In the genomic region with DNA sequence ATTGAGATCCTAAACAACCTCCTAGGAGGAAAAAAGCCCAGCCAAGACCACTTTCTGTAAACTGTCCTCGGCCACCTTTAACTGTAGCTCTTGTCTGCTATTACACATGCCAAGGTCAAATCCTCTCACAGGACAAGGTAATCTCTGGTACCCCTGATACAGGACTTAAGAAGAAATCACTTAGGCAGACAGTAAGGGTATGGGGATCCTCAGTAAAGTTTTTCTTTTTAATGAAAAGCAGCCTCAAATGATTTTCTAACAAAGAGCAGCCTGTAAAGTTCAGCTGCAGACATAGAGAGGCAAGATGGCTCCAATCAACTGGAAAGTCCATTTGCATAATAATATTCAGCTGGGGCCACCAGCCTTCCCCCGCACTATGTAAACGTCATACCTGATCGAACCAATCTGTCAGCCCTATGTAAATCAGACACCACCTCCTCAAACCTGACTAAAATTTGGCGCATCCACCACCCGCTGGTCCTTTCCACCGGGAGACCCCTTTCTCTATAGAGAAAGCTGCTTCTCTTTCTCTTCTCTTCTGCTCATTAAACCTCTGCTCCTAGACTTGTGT, we compare ENCODE assay signal across 22 cellular contexts.
DNase-seq lines count a peak whose midpoint lies in the region; ATAC-seq and TF ChIP-seq lines count a peak whose summit lies in the region.
"Had no signal": no experiment of that assay in that cellular context is flagged by ENCODE, and none has a peak within 500 bp of the region (broad histone marks: within the 10 kb centered on the region; RNA-seq: fewer than 3 reads in every experiment).

No MANE protein-coding gene starts in this region.

- peak overlapping the region; percentile 99 for H3K4me2 ChIP-seq in OCI-LY3 (ENCODE audit: low read length)
- H3K4me2 ChIP-seq in parathyroid adenoma (ENCODE audit: low read length) = no peak overlapping the region
- H3K4me2 ChIP-seq: BLaER1 had no signal

- H3K9ac ChIP-seq in OCI-LY3 (ENCODE audit: low read length) (peak overlapping the region; percentile 74), parathyroid adenoma (no peak overlapping the region)
- H3K9ac ChIP-seq: BLaER1 had no signal

- H3K4me1 ChIP-seq in OCI-LY3 (ENCODE audit: low read length) (peaks cover 50% of the 10 kb centered on the region), parathyroid adenoma (peaks cover 5% of the 10 kb centered on the region)
- H3K4me1 ChIP-seq: BLaER1, esophagus muscularis mucosa had no signal

- TF ChIP-seq CTCF in OCI-LY3 (IDR thresholded peaks at IDR 0.05; ENCODE audit: low read depth, low read length) = no peak
- no peak for TF ChIP-seq CTCF in parathyroid adenoma (IDR thresholded peaks at IDR 0.05)

- H3K36me3 ChIP-seq in OCI-LY3 (replicated peaks; ENCODE audit: low read depth, low read length) = no peaks in the 10 kb centered on the region
- H3K36me3 ChIP-seq in parathyroid adenoma (ENCODE audit: control insufficient read depth, insufficient read depth, low read length) = no peaks in the 10 kb centered on the region
- H3K36me3 ChIP-seq: BLaER1, esophagus muscularis mucosa, thoracic aorta had no signal

- peak overlapping the region; percentile 73 for H3K4me3 ChIP-seq in OCI-LY3 (ENCODE audit: low read length)
- no peak overlapping the region for H3K4me3 ChIP-seq in parathyroid adenoma (ENCODE audit: low read depth, low read length)
- H3K4me3 ChIP-seq: BLaER1, esophagus muscularis mucosa, mucosa of descending colon, thoracic aorta had no signal

- H3K27ac ChIP-seq in OCI-LY3 (ENCODE audit: low read length) = peak overlapping the region; percentile 96
- H3K27ac ChIP-seq in parathyroid adenoma = no peak overlapping the region
- H3K27ac ChIP-seq: 22Rv1, BLaER1, esophagus muscularis mucosa, thoracic aorta had no signal

- DNase-seq in DMS 273 (lab: John Stamatoyannopoulos, UW; ENCODE audit: unreplicated experiment) (peak; percentile 21), DMS 273 treated with DMSO at 0.1 percent for 48 hours (lab: John Stamatoyannopoulos, UW) (no peak), NCI-H2029 (lab: John Stamatoyannopoulos, UW) (no peak)
- DNase-seq: activated CD4-positive, alpha-beta memory T cell treated with anti-CD3 and anti-CD28 coated beads, Interleukin-2, amount 10 ng/mL, durations not matched to agents 7 days and 5 days; activated naive CD8-positive, alpha-beta T cell treated with anti-CD3 and anti-CD28 coated beads, Interleukin-2, amount 10 ng/mL, durations not matched to agents 7 days and 5 days; activated T-cell treated with anti-CD3 and anti-CD28 coated beads, Interleukin-2, amount 50 U/mL, for 48 hours; MM.1S; mucosa of descending colon; NCI-H226; occipital lobe; PC-3; stimulated activated CD4-positive, alpha-beta T cell treated with anti-CD3 and anti-CD28 coated beads, Interleukin-1b, Interleukin-23, amount 100 ng/mL, for 48 hours had no signal

- ATAC-seq in HG03159 (IDR thresholded peaks at IDR 0.05; ENCODE audit: unreplicated experiment) (peak; percentile 75), HG02938 (IDR thresholded peaks at IDR 0.05; ENCODE audit: unreplicated experiment) (no peak), HG02571 (IDR thresholded peaks at IDR 0.05; ENCODE audit: unreplicated experiment) (no peak)
- ATAC-seq: mucosa of descending colon, PC-3, sciatic nerve had no signal

- H2AFZ ChIP-seq in OCI-LY3 (ENCODE audit: low read depth, low read length) = peak overlapping the region; percentile 92; the same call in 1 of the 2 replicates
- peak overlapping the region; percentile 83 for H2AFZ ChIP-seq in parathyroid adenoma

- H3K9me3 ChIP-seq in OCI-LY3 (ENCODE audit: insufficient read depth, low read length) = no peaks in the 10 kb centered on the region
- H3K9me3 ChIP-seq in parathyroid adenoma (ENCODE audit: control insufficient read depth, low read length) = no peaks in the 10 kb centered on the region
- H3K9me3 ChIP-seq: esophagus muscularis mucosa, mucosa of descending colon, thoracic aorta had no signal

- H3K79me2 ChIP-seq in OCI-LY3 (ENCODE audit: low read length) (no peaks in the 10 kb centered on the region), parathyroid adenoma (no peaks in the 10 kb centered on the region)

- H3K27me3 ChIP-seq in OCI-LY3 (ENCODE audit: low read depth, low read length) (no peaks in the 10 kb centered on the region), parathyroid adenoma (ENCODE audit: control insufficient read depth, insufficient read depth, low read length) (no peaks in the 10 kb centered on the region)
- H3K27me3 ChIP-seq: esophagus muscularis mucosa had no signal

- no peaks in the 10 kb centered on the region for H4K20me1 ChIP-seq in OCI-LY3 (ENCODE audit: insufficient read depth, low read length)
- H4K20me1 ChIP-seq: BLaER1 had no signal
